In genomic region chr2:234395801-234396478, GRCh38 we compare ENCODE assay signal across 15 cellular contexts.
DNase-seq lines count a peak whose midpoint lies in the region; ATAC-seq, FAIRE-seq and TF ChIP-seq lines count a peak whose summit lies in the region.
"Had no signal": no experiment of that assay in that cellular context is flagged by ENCODE, and none has a peak within 500 bp of the region (broad histone marks: within the 10 kb centered on the region; RNA-seq: fewer than 3 reads in every experiment).

No MANE protein-coding gene starts in this region.

- H3K4me3 ChIP-seq in BE2C (ENCODE audit: low read depth, low read length), result no peak overlapping the region
- no peak overlapping the region for H3K4me3 ChIP-seq in Jurkat, Clone E6-1 (ENCODE audit: low read length)
- H3K4me3 ChIP-seq in PC-3 (ENCODE audit: low read length), result no peak overlapping the region
- H3K4me3 ChIP-seq: vagina had no signal

- H3K79me2 ChIP-seq in PC-3 (ENCODE audit: low read length), result no peaks in the 10 kb centered on the region

- H3K4me1 ChIP-seq in BE2C (0 out of 2 replicates have a peak, but pooled peaks cover 3% of the 10 kb centered on the region), PC-3 (ENCODE audit: insufficient read depth, low read length) (no peaks in the 10 kb centered on the region)
- H3K4me1 ChIP-seq: vagina had no signal

- TF ChIP-seq POLR2A in H54 (IDR thresholded peaks at IDR 0.05; ENCODE audit: low read depth, low read length), result no peak

- DNase-seq in BE2C, result peak; percentile 64
- DNase-seq in Jurkat, Clone E6-1 (ENCODE audit: low read depth, low spot score), result peak; percentile 45
- peak; percentile 80 for DNase-seq in NCI-H2171 (lab: John Stamatoyannopoulos, UW)
- peak; percentile 63 for DNase-seq in SK-N-DZ (ENCODE audit: low spot score)
- DNase-seq in SIG-M5 treated with dmso at 0.1 percent for 504 hours (lab: John Stamatoyannopoulos, UW; ENCODE audit: unreplicated experiment), result no peak
- DNase-seq in H54 (ENCODE audit: insufficient read length, low spot score), result no peak
- DNase-seq in PC-3, result no peak
- DNase-seq in COLO829 (ENCODE audit: low spot score), result no peak
- DNase-seq: GDM1, left ventricle myocardium superior had no signal

- H3K27me3 ChIP-seq in BE2C, result no peaks in the 10 kb centered on the region; the same call in 1 of the 2 replicates
- no peaks in the 10 kb centered on the region for H3K27me3 ChIP-seq in PC-3 (ENCODE audit: low read length)
- H3K27me3 ChIP-seq: neutrophil, vagina had no signal

- no peak overlapping the region for H3K9ac ChIP-seq in PC-3 (ENCODE audit: low read length)

- no peak overlapping the region for H3K27ac ChIP-seq in PC-3 (ENCODE audit: low read length)
- H3K27ac ChIP-seq: HL-60, neutrophil, vagina had no signal

- POLR2A ChIA-PET in PC-3 (lab: Charles Lee; ENCODE audit: unreplicated experiment), result no interaction called here

- FAIRE-seq in H54 (lab: Jason Lieb, UNC), result no peak

- no peak overlapping the region for H3K4me2 ChIP-seq in PC-3 (ENCODE audit: low read length)

- no peaks in the 10 kb centered on the region for H3K9me2 ChIP-seq in PC-3 (replicated peaks; ENCODE audit: low read length)

- H4K20me1 ChIP-seq in PC-3 (ENCODE audit: low read length), result no peaks in the 10 kb centered on the region

- TF ChIP-seq CTCF in BE2C (IDR thresholded peaks at IDR 0.05; ENCODE audit: low read depth, low read length), result no peak
- no peak for TF ChIP-seq CTCF in PC-3 (conservative IDR thresholded peaks at IDR 0.05; ENCODE audit: low read depth, low read length)

- H3K9me3 ChIP-seq in BE2C (no peaks in the 10 kb centered on the region), PC-3 (ENCODE audit: low read length) (no peaks in the 10 kb centered on the region)
- H3K9me3 ChIP-seq: neutrophil, vagina had no signal

- no peaks in the 10 kb centered on the region for H3F3A ChIP-seq in PC-3 (ENCODE audit: low read length, unreplicated experiment)

- CTCF ChIA-PET in PC-3 (lab: Charles Lee), result no interaction called here

- no peaks in the 10 kb centered on the region for H3K36me3 ChIP-seq in BE2C
- H3K36me3 ChIP-seq in PC-3 (ENCODE audit: low read depth, low read length), result no peaks in the 10 kb centered on the region
- H3K36me3 ChIP-seq: neutrophil, vagina had no signal

- H2AFZ ChIP-seq in PC-3 (ENCODE audit: low read length), result no peak overlapping the region

- BruUV-seq in PC-3 (replicated peaks; lab: Mats Ljungman, UMichigan), result no TSS peak

- intact Hi-C loops in PC-3 (cut with micrococcal nuclease), result no loop called here

- no peak for ATAC-seq in PC-3
- ATAC-seq: left ventricle myocardium superior, Right ventricle myocardium inferior, WTC11 had no signal

Comparison
In these comparisons a context has a peak if more than half of its experiments do, and no peak if none do; other contexts are left out.
1. DNase-seq: peak in BE2C (single experiment), Jurkat, Clone E6-1 (single experiment), NCI-H2171 (single experiment) and SK-N-DZ (single experiment); none in SIG-M5 treated with dmso at 0.1 percent for 504 hours (single experiment), H54 (single experiment), PC-3 (single experiment) and COLO829 (single experiment).